In genomic region chr2:45008296-45009129, GRCh38 we compare ENCODE assay signal across 8 cellular contexts. TPM values are rescaled to one million over a fixed set of nuclear protein-coding genes. Genes with fewer than 3 reads are reported as not detected.
DNase-seq lines count a peak whose midpoint lies in the region; ATAC-seq, FAIRE-seq and TF ChIP-seq lines count a peak whose summit lies in the region.

No MANE protein-coding gene starts in this region.

- peak overlapping the region; percentile 25; the same call in 1 of the 2 replicates for H3K4me3 ChIP-seq in HUES48 (ENCODE audit: low read depth, low read length)
- peak overlapping the region; percentile 83 for H3K4me3 ChIP-seq in adipocyte (ENCODE audit: low read length)
- H3K4me3 ChIP-seq in keratinocyte (ENCODE audit: control insufficient read depth in 2 of 3, extremely low read depth in 1 of 3, insufficient read depth in 2 of 3, low read depth in 1 of 3, low read length in 3 of 3) = peak overlapping the region in 2 of 3 experiments; percentile 51 to 68
- peak overlapping the region; percentile 25 to 43 for H3K4me3 ChIP-seq in testis

- dilution Hi-C loops in keratinocyte (cut with MboI; ENCODE audit: extremely low pct_ligation_motif_present, low sequenced_read_pairs) = no loop called here

- H3K27ac ChIP-seq in C4-2B (peak overlapping the region; percentile 56), HUES48 (ENCODE audit: low read depth, low read length) (no peak overlapping the region), keratinocyte (ENCODE audit: control insufficient read depth, insufficient read depth, low read length) (no peak overlapping the region), testis (no peak overlapping the region)

- peak overlapping the region; percentile 94 for H3K4me2 ChIP-seq in keratinocyte (ENCODE audit: control insufficient read depth, extremely low read depth, insufficient read depth, low read depth, low read length)

- peaks cover 31% of the 10 kb centered on the region; the same call in 1 of the 2 replicates for H3K4me1 ChIP-seq in HUES48 (ENCODE audit: control insufficient read depth, insufficient read depth, low read length)
- H3K4me1 ChIP-seq in adipocyte (ENCODE audit: control insufficient read depth, insufficient read depth, low read length) = peaks cover 24% of the 10 kb centered on the region
- peaks cover 10% of the 10 kb centered on the region for H3K4me1 ChIP-seq in keratinocyte (ENCODE audit: control insufficient read depth, extremely low read depth, insufficient read depth, low read length)
- H3K4me1 ChIP-seq in testis = peaks cover 18% of the 10 kb centered on the region

- no peaks in the 10 kb centered on the region for H3K36me3 ChIP-seq in HUES48 (ENCODE audit: control insufficient read depth, insufficient read depth, low read length)
- peaks cover 3% of the 10 kb centered on the region for H3K36me3 ChIP-seq in adipocyte (ENCODE audit: control insufficient read depth, insufficient read depth, low read length, severe bottlenecking)
- no peaks in the 10 kb centered on the region for H3K36me3 ChIP-seq in keratinocyte (ENCODE audit: control insufficient read depth in 2 of 2, extremely low read depth in 1 of 2, insufficient read depth in 2 of 2, low read length in 2 of 2)
- H3K36me3 ChIP-seq in testis (ENCODE audit: low read depth, missing control alignments) = no peaks in the 10 kb centered on the region

- TF ChIP-seq POLR2A in testis (IDR thresholded peaks at IDR 0.05) = no peak

- DNase-seq in adipocyte (ENCODE audit: low read depth) (no peak), keratinocyte (ENCODE audit: low read depth, low spot score) (no peak), testis (no peak)
- no peak for DNase-seq in activated effector memory CD4-positive, alpha-beta T cell treated with anti-CD3 and anti-CD28 coated beads, Interleukin-2, amount 50 U/mL, for 16 hours
- DNase-seq in stimulated activated CD4-positive, alpha-beta T cell treated with anti-CD3 and anti-CD28 coated beads, Interleukin-2, amount 100 ng/mL, for 48 hours = no peak

- H2AFZ ChIP-seq in keratinocyte (ENCODE audit: control insufficient read depth, low read length) = peak overlapping the region; percentile 10

- H3K9me1 ChIP-seq in keratinocyte (ENCODE audit: control insufficient read depth, extremely low read depth, insufficient read depth, low read length) = no peaks in the 10 kb centered on the region

- TF ChIP-seq CTCF in C4-2B (conservative IDR thresholded peaks at IDR 0.05) (no peak; the same call in 1 of the 2 replicates), keratinocyte (optimal IDR thresholded peaks at IDR 0.05 in 1 of 3, IDR thresholded peaks at IDR 0.05 in 1 of 3, conservative IDR thresholded peaks at IDR 0.05 in 1 of 3; ENCODE audit: extremely low read depth in 1 of 3, insufficient read depth in 2 of 3, low read length in 3 of 3) (no peak), testis (IDR thresholded peaks at IDR 0.05) (no peak)

- H3K79me2 ChIP-seq in keratinocyte (ENCODE audit: control insufficient read depth, insufficient read depth, low read length) = no peaks in the 10 kb centered on the region

- H4K20me1 ChIP-seq in keratinocyte (ENCODE audit: control insufficient read depth, extremely low read depth, insufficient read depth, low read length) = no peaks in the 10 kb centered on the region

- intact Hi-C loops in testis (cut with DNase I; ENCODE audit: low total_unique reads) = no loop called here

- no peak for ATAC-seq in GM18858 (IDR thresholded peaks at IDR 0.05; ENCODE audit: unreplicated experiment)

- H3K9me3 ChIP-seq in HUES48 (ENCODE audit: control insufficient read depth, insufficient read depth, low read length) = no peaks in the 10 kb centered on the region
- no peaks in the 10 kb centered on the region for H3K9me3 ChIP-seq in adipocyte (ENCODE audit: control insufficient read depth, low read length)
- no peaks in the 10 kb centered on the region for H3K9me3 ChIP-seq in keratinocyte (ENCODE audit: control insufficient read depth, low read depth, low read length)
- H3K9me3 ChIP-seq in testis = no peaks in the 10 kb centered on the region

- H3K27me3 ChIP-seq in HUES48 (ENCODE audit: control insufficient read depth, insufficient read depth, low read length) (peaks cover 96% of the 10 kb centered on the region), adipocyte (replicated peaks; ENCODE audit: control insufficient read depth, insufficient read depth, low read length) (no peaks in the 10 kb centered on the region), keratinocyte (ENCODE audit: control insufficient read depth, extremely low read depth, insufficient read depth, low read length) (peaks cover 96% of the 10 kb centered on the region), testis (no peaks in the 10 kb centered on the region)

- H3K9ac ChIP-seq in HUES48 (ENCODE audit: low read depth, low read length) (no peak overlapping the region), adipocyte (ENCODE audit: low read length) (peak overlapping the region; percentile 85), keratinocyte (ENCODE audit: control insufficient read depth, extremely low read depth, insufficient read depth, low read length) (no peak overlapping the region)

- FAIRE-seq in keratinocyte (lab: Jason Lieb, UNC) = no peak

- 18 to 43% methylated on average over 10 to 68 of the region's 75 CpGs for WGBS in testis, 2 donors

RNA-seq across cellular contexts. Expression of gene SIX2, which starts 0.7 kb away (rescaled TPM):
- polyA plus RNA-seq in keratinocyte = not detected in 3 replicates
- polyA plus RNA-seq in keratinocyte (2011; ENCODE audit: low read depth) = not detected
- 0.02 and 0.03 TPM in 2 replicates for polyA plus RNA-seq in keratinocyte (2011; cell fraction: cytosol; rRNA removed)
- not detected in 2 replicates for polyA plus RNA-seq in keratinocyte (2011; cell fraction: nucleus; rRNA removed)
- not detected in 2 replicates for polyA plus RNA-seq in keratinocyte (2012; ENCODE audit: low replicate concordance)
- not detected in 3 replicates for polyA minus RNA-seq in keratinocyte
- not detected for polyA minus RNA-seq in keratinocyte (2011; cell fraction: cytosol; rRNA and poly(A)+ RNA removed)
- 0.32 TPM in 1 of 2 replicates, not detected in the other for polyA minus RNA-seq in keratinocyte (2011; cell fraction: nucleus; rRNA and poly(A)+ RNA removed)
- 1 to 10 TPM; 1.1 to 3.2 TPM for total RNA-seq in testis
- 1.1 TPM for polyA plus RNA-seq in testis (ENCODE audit: insufficient read depth, low read depth, low replicate concordance)

Comparison
In these comparisons a context has a peak if more than half of its experiments do, and no peak if none do; other contexts are left out.
1. H3K4me3 ChIP-seq: peak in every context shown above with its lines; median percentile 83 in adipocyte; 60 in keratinocyte; 34 in testis; 25 in HUES48.